8 cellular contexts compared by ENCODE assay signal in genomic region chr20:38337561-38338140, GRCh38. TPM values are rescaled to one million over a fixed set of nuclear protein-coding genes. Genes with fewer than 3 reads are reported as not detected.
DNase-seq lines count a peak whose midpoint lies in the region; ATAC-seq and TF ChIP-seq lines count a peak whose summit lies in the region.

No MANE protein-coding gene starts in this region.

- H3K4me1 ChIP-seq in Panc1 (ENCODE audit: control insufficient read depth, insufficient read depth, low read length) (no peaks in the 10 kb centered on the region), smooth muscle cell (ENCODE audit: low read depth) (peaks cover 9% of the 10 kb centered on the region)

- CTCF ChIA-PET in Panc1 (lab: Charles Lee), result interaction anchor here (0.6 kb wide), 1 partner anchor 19 kb away, joined by 7 read pairs; no protein-coding TSS in a partner anchor

- peaks cover 10 to 16% of the 10 kb centered on the region in 2 donors for H3K36me3 Mint-ChIP-seq in activated naive CD4-positive, alpha-beta T cell treated with anti-CD3 and anti-CD28 coated beads, Interleukin-2, amount 50 U/mL, for 72 hours

- ATAC-seq in activated naive CD4-positive, alpha-beta T cell treated with anti-CD3 and anti-CD28 coated beads, Interleukin-2, amount 50 U/mL, for 72 hours, result peak; percentile 64 to 67
- peak; percentile 68; the same call in 1 of the 2 replicates for ATAC-seq in Panc1
- ATAC-seq in GM21717 (IDR thresholded peaks at IDR 0.05; ENCODE audit: unreplicated experiment), result no peak
- no peak for ATAC-seq in HG03196 (IDR thresholded peaks at IDR 0.05; ENCODE audit: unreplicated experiment)

- H3K9me3 ChIP-seq in Panc1 (ENCODE audit: control insufficient read depth, insufficient read depth, low read depth, low read length), result no peaks in the 10 kb centered on the region
- no peaks in the 10 kb centered on the region for H3K9me3 ChIP-seq in smooth muscle cell (replicated peaks; ENCODE audit: low read depth)

- no peaks in the 10 kb centered on the region for H3K79me2 ChIP-seq in smooth muscle cell (ENCODE audit: low read depth)

- H3K27me3 ChIP-seq in Panc1 (ENCODE audit: control insufficient read depth, insufficient read depth, low read length) (no peaks in the 10 kb centered on the region; the same call in none of the 2 replicates), smooth muscle cell (ENCODE audit: low read depth) (no peaks in the 10 kb centered on the region)

- H3K9ac ChIP-seq in smooth muscle cell (ENCODE audit: low read depth), result no peak overlapping the region

- H3K9me3 Mint-ChIP-seq in activated naive CD4-positive, alpha-beta T cell treated with anti-CD3 and anti-CD28 coated beads, Interleukin-2, amount 50 U/mL, for 72 hours, result peaks cover 7 to 14% of the 10 kb centered on the region in 2 donors

- POLR2A ChIA-PET in Panc1 (lab: Charles Lee), result no interaction called here

- H4K20me1 ChIP-seq in smooth muscle cell (ENCODE audit: low read depth), result no peaks in the 10 kb centered on the region

- WGBS in smooth muscle cell (ENCODE audit: low lambda C conversion rate), result 30% methylated on average over 6 of the region's 6 CpGs

- H3F3A ChIP-seq in smooth muscle cell (ENCODE audit: low read depth), result no peaks in the 10 kb centered on the region

- peak; percentile 72 for TF ChIP-seq CTCF in Panc1 (IDR thresholded peaks at IDR 0.05)
- peak; percentile 17 for TF ChIP-seq CTCF in foreskin fibroblast (IDR thresholded peaks at IDR 0.05; ENCODE audit: low read depth, low read length)
- peak; percentile 35 for TF ChIP-seq CTCF in smooth muscle cell (IDR thresholded peaks at IDR 0.05; ENCODE audit: borderline replicate concordance, insufficient read depth, poor library complexity, severe bottlenecking)

- H3K4me2 ChIP-seq in smooth muscle cell, result no peak overlapping the region

- H3K36me3 ChIP-seq in Panc1 (ENCODE audit: control insufficient read depth, insufficient read depth, low read length) (no peaks in the 10 kb centered on the region), smooth muscle cell (ENCODE audit: low read depth) (no peaks in the 10 kb centered on the region)

- H2AFZ ChIP-seq in smooth muscle cell (ENCODE audit: low read depth), result no peak overlapping the region

- in situ Hi-C loops in Panc1 (cut with HindIII; ENCODE audit: low pct_unique_long_range_greater_than_20kb, low sequenced_read_pairs), result no loop called here

- no peak overlapping the region for H3K4me3 ChIP-seq in Panc1 (ENCODE audit: low read depth in 2 of 2, low read length in 2 of 2)
- H3K4me3 ChIP-seq in foreskin fibroblast (ENCODE audit: low read depth in 1 of 2, low read length in 2 of 2), result no peak overlapping the region
- H3K4me3 ChIP-seq in smooth muscle cell, result no peak overlapping the region

- intact Hi-C loops in Panc1 (cut with micrococcal nuclease; ENCODE audit: unreplicated experiment), result loop anchor here (2.0 kb wide), 1 partner anchor 71 kb away; no protein-coding TSS in a partner anchor

- no peak overlapping the region for H3K27ac Mint-ChIP-seq in activated naive CD4-positive, alpha-beta T cell treated with anti-CD3 and anti-CD28 coated beads, Interleukin-2, amount 50 U/mL, for 72 hours

- DNase-seq in activated naive CD4-positive, alpha-beta T cell treated with anti-CD3 and anti-CD28 coated beads, Interleukin-2, amount 50 U/mL, for 72 hours (ENCODE audit: low spot score in 2 of 2), result peak in 1 of 2 donors; percentile 44
- no peak for DNase-seq in activated naive CD4-positive, alpha-beta T cell treated with anti-CD3 and anti-CD28 coated beads, Interleukin-2, amount 50 U/mL, for 16 hours
- no peak for DNase-seq in Panc1 (ENCODE audit: low read depth, low spot score)
- peak in 1 of 2 donors; percentile 17 for DNase-seq in foreskin fibroblast
- DNase-seq in smooth muscle cell (lab: John Stamatoyannopoulos, UW; ENCODE audit: unreplicated experiment), result no peak
- DNase-seq in mesenteric fat pad (ENCODE audit: low spot score), result no peak

- H3K27ac ChIP-seq in Panc1 (ENCODE audit: low read length) (no peak overlapping the region), smooth muscle cell (ENCODE audit: low read depth) (no peak overlapping the region)

- no TSS peak for BruUV-seq in Panc1 (replicated peaks; lab: Mats Ljungman, UMichigan)

RNA-seq across cellular contexts. Expression of gene LBP, which starts 8.6 kb away (rescaled TPM):
- not detected for total RNA-seq in activated naive CD4-positive, alpha-beta T cell treated with anti-CD3 and anti-CD28 coated beads, Interleukin-2, amount 50 U/mL, for 72 hours
- total RNA-seq in Panc1 (2021; ENCODE audit: unreplicated experiment), result 0.15 TPM
- not detected for polyA plus RNA-seq in Panc1 (2012; ENCODE audit: insufficient read length)
- total RNA-seq in smooth muscle cell, result not detected in 2 replicates
- polyA plus RNA-seq in smooth muscle cell, result not detected in 2 replicates
- 59.3 TPM for total RNA-seq in mesenteric fat pad

RNA-seq across cellular contexts. Expression of gene BPI, which starts 33.7 kb away (rescaled TPM):
- not detected for total RNA-seq in activated naive CD4-positive, alpha-beta T cell treated with anti-CD3 and anti-CD28 coated beads, Interleukin-2, amount 50 U/mL, for 72 hours
- total RNA-seq in Panc1 (2021; ENCODE audit: unreplicated experiment) (not detected), smooth muscle cell (not detected in 2 replicates), mesenteric fat pad (not detected)
- not detected for polyA plus RNA-seq in Panc1 (2012; ENCODE audit: insufficient read length)
- polyA plus RNA-seq in smooth muscle cell, result not detected in 2 replicates

Comparison
In these comparisons a context has a peak if more than half of its experiments do, and no peak if none do; other contexts are left out.
1. ATAC-seq: peak in activated naive CD4-positive, alpha-beta T cell treated with anti-CD3 and anti-CD28 coated beads, Interleukin-2, amount 50 U/mL, for 72 hours (2 of 2) and Panc1 (single experiment); none in GM21717 (single experiment) and HG03196 (single experiment).
2. CTCF ChIP-seq: peak in every context shown above with its lines; median percentile 72 in Panc1; 35 in smooth muscle cell; 17 in foreskin fibroblast.
3. RNA of gene LBP, which starts 8.6 kb away (total RNA-seq): 59.3 TPM in mesenteric fat pad (single experiment); 0.15 TPM in Panc1 (single experiment), not detected in activated naive CD4-positive, alpha-beta T cell treated with anti-CD3 and anti-CD28 coated beads, Interleukin-2, amount 50 U/mL, for 72 hours and not detected in smooth muscle cell; every median in the first group is over 10 times any median in the second.